Comparison of ENCODE assay signal across 9 cellular contexts in genomic region chr11:79920480-79920879, GRCh38.
"Had no signal": no experiment of that assay in that cellular context is flagged by ENCODE, and none has a peak within 500 bp of the region (broad histone marks: within the 10 kb centered on the region; RNA-seq: fewer than 3 reads in every experiment).

No MANE protein-coding gene starts in this region.

- DNase-seq: GM23248, GOT3, H7, H9, HCEC 1CT, HFFc6 had no signal

- H3K4me1 ChIP-seq: HAP-1 had no signal

- H3K4me3 ChIP-seq: GM23248, GM23338, HAP-1 had no signal

- ATAC-seq: GM23338, HCT116 had no signal

- H3K27ac ChIP-seq: GM23248 had no signal

- H3K9me3 ChIP-seq: HAP-1 had no signal

- H3K36me3 ChIP-seq: HAP-1 had no signal
